Comparison of ENCODE assay signal across 24 cellular contexts in the genomic region with DNA sequence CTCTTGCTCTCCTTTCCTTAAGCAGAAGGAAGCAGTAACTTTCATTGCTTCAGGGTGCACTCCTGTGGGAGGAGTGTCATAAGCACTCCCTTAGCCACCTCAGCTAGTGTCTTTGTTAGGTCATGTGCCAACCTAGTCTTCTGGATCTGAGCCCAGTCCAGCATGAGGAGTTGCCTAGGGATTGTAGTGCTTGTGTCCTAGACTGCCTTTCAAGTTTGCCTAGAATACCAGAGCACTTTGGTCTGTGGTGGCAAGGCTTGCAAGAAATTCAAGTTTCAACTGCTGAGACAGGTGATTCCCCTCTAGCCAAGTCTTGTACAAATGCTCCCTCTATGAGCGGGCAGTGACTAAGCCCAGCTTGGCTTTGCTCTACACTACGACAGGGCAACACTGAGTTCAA.
A peak's percentile ranks its signal among the peaks of the same experiment; 100 is the strongest.
DNase-seq lines count a peak whose midpoint lies in the region; ATAC-seq, FAIRE-seq and TF ChIP-seq lines count a peak whose summit lies in the region.
"Had no signal": no experiment of that assay in that cellular context is flagged by ENCODE, and none has a peak within 500 bp of the region (broad histone marks: within the 10 kb centered on the region; RNA-seq: fewer than 3 reads in every experiment).

No MANE protein-coding gene starts in this region.

- H3K27ac ChIP-seq in GM23248 = no peak overlapping the region
- no peak overlapping the region for H3K27ac ChIP-seq in H1 (ENCODE audit: low read depth, low read length)
- no peak overlapping the region for H3K27ac ChIP-seq in left lung
- H3K27ac ChIP-seq: C4-2B, Peyer's patch, SJCRH30 had no signal

- FAIRE-seq in H1 (lab: Jason Lieb, UNC) = no peak
- FAIRE-seq: A204.1, GM12878 had no signal

- no peak overlapping the region for H2BK120ac ChIP-seq in H1 (replicated peaks; ENCODE audit: low read depth, low read length)

- H3K9me2 ChIP-seq in GM23248 (ENCODE audit: insufficient read depth) = no peaks in the 10 kb centered on the region

- H2AFZ ChIP-seq in GM23248 = no peak overlapping the region
- H2AFZ ChIP-seq in H1 (ENCODE audit: low read length) = peak overlapping the region; percentile 84

- no peaks in the 10 kb centered on the region for H3K27me3 ChIP-seq in GM23248 (replicated peaks; ENCODE audit: insufficient read depth)
- H3K27me3 ChIP-seq in MG63 = no peaks in the 10 kb centered on the region
- H3K27me3 ChIP-seq in H1 (replicated peaks in 1 of 4; ENCODE audit: control insufficient read depth in 3 of 4, extremely low read depth in 1 of 4, insufficient read depth in 3 of 4, low read length in 3 of 4) = no peaks in the 10 kb centered on the region
- no peaks in the 10 kb centered on the region for H3K27me3 ChIP-seq in left lung
- H3K27me3 ChIP-seq: Peyer's patch had no signal

- TF ChIP-seq RAD21 in H1 (IDR thresholded peaks at IDR 0.05 in 1 of 2, conservative IDR thresholded peaks at IDR 0.05 in 1 of 2; ENCODE audit: low read depth in 2 of 2, low read length in 2 of 2) = no peak

- no peak for TF ChIP-seq EP300 in H1 (IDR thresholded peaks at IDR 0.05; ENCODE audit: borderline replicate concordance in 1 of 2, low read depth in 2 of 2, low read length in 2 of 2)

- no peak overlapping the region for H2BK15ac ChIP-seq in H1 (ENCODE audit: low read length)

- no peaks in the 10 kb centered on the region for H3K79me1 ChIP-seq in H1 (ENCODE audit: low read depth, low read length)

- H2BK12ac ChIP-seq in H1 (ENCODE audit: low read depth, low read length) = no peak overlapping the region

- H4K5ac ChIP-seq in H1 (ENCODE audit: insufficient read length, low read depth, low read length) = no peak overlapping the region

- intact Hi-C loops in left lung (cut with DNase I) = no loop called here

- H3K18ac ChIP-seq in H1 (ENCODE audit: extremely low read depth, low read length) = no peak overlapping the region

- H2AK5ac ChIP-seq in H1 (ENCODE audit: low read depth, low read length) = no peak overlapping the region

- WGBS in GM23248 (ENCODE audit: low coverage in 1 of 2, low lambda C conversion rate in 2 of 2, missing lambda C conversion rate in 2 of 2), 2 experiments = 20 to 56% methylated on average over 2 of the region's 2 CpGs
- WGBS in H1 (ENCODE audit: extremely low coverage in 1 of 2, insufficient coverage in 1 of 2, insufficient read length in 1 of 2, insufficient replicate concordance in 2 of 2, low coverage in 1 of 2, low lambda C conversion rate in 2 of 2, missing lambda C conversion rate in 1 of 2), 2 experiments = 92% methylated on average over 2 of the region's 2 CpGs; no CpG with 5 or more reads in 1 of the 2 experiments

- H3K9ac ChIP-seq in GM23248 (no peak overlapping the region), H1 (replicated peaks in 1 of 4; ENCODE audit: extremely low read depth in 1 of 4, low read depth in 3 of 4, low read length in 3 of 4) (no peak overlapping the region)

- TF ChIP-seq POLR2A in H1 (IDR thresholded peaks at IDR 0.05; ENCODE audit: control extremely low read depth in 1 of 2, low read depth in 2 of 2, low read length in 2 of 2) = no peak

- H4K20me1 ChIP-seq in GM23248 (ENCODE audit: insufficient read depth) (no peaks in the 10 kb centered on the region), H1 (replicated peaks in 1 of 2; ENCODE audit: control insufficient read depth in 1 of 2, insufficient read depth in 2 of 2, low read length in 2 of 2) (no peaks in the 10 kb centered on the region)

- POLR2A ChIA-PET in H1 (lab: Charles Lee; ENCODE audit: partially characterized antibody) = no interaction called here

- H4K91ac ChIP-seq in H1 (replicated peaks; ENCODE audit: insufficient read length, low read length) = no peak overlapping the region

- H3K56ac ChIP-seq in H1 (replicated peaks; ENCODE audit: insufficient read length, low read depth, low read length) = no peak overlapping the region

- H3K23ac ChIP-seq in H1 (ENCODE audit: insufficient read length) = no peak overlapping the region

- CTCF ChIA-PET in H1 (lab: Charles Lee; ENCODE audit: partially characterized antibody) = interaction anchor here (1.3 to 2.4 kb wide), 2 partner anchors 10 to 53 kb away, joined by 3 to 8 read pairs; no protein-coding TSS in a partner anchor

- no peak overlapping the region for H3K14ac ChIP-seq in H1 (ENCODE audit: insufficient read length)

- no peak for TF ChIP-seq CTCF in H1 (IDR thresholded peaks at IDR 0.05; ENCODE audit: control extremely low read depth in 1 of 3, insufficient read depth in 1 of 3, low read depth in 1 of 3, low read length in 3 of 3)
- TF ChIP-seq CTCF in left lung (IDR thresholded peaks at IDR 0.05) = no peak

- H3K23me2 ChIP-seq in H1 (ENCODE audit: low read depth, low read length) = no peaks in the 10 kb centered on the region; the same call in none of the 2 replicates

- H3K4ac ChIP-seq in H1 (replicated peaks; ENCODE audit: insufficient read length, low read depth, low read length) = no peak overlapping the region

- H3K9me3 ChIP-seq in GM23248 (ENCODE audit: low read depth) = no peaks in the 10 kb centered on the region
- H3K9me3 ChIP-seq in MG63 = no peaks in the 10 kb centered on the region
- no peaks in the 10 kb centered on the region for H3K9me3 ChIP-seq in H1 (ENCODE audit: insufficient read depth in 2 of 2, low read depth in 1 of 2, low read length in 1 of 2)
- H3K9me3 ChIP-seq in left lung = peaks cover 0 to 20% of the 10 kb centered on the region in 2 donors
- H3K9me3 ChIP-seq: SJCRH30 had no signal

- H2BK20ac ChIP-seq in H1 (ENCODE audit: low read length) = no peak overlapping the region

- ATAC-seq in left lung = peak; percentile 73
- no peak for ATAC-seq in GM21526 (IDR thresholded peaks at IDR 0.05; ENCODE audit: low FRiP score, unreplicated experiment)
- ATAC-seq: GM12878 had no signal

- no peaks in the 10 kb centered on the region for H3F3A ChIP-seq in GM23248 (ENCODE audit: insufficient read depth)

- H3K4me3 ChIP-seq in GM23248 (no peak overlapping the region), MG63 (no peak overlapping the region), H1 (ENCODE audit: extremely low read depth in 1 of 4, insufficient read depth in 2 of 4, low read depth in 3 of 4, low read length in 4 of 4) (no peak overlapping the region), left lung (no peak overlapping the region)
- H3K4me3 ChIP-seq: GM12878, Peyer's patch, SJCRH30 had no signal

- no peak overlapping the region for H2BK5ac ChIP-seq in H1 (ENCODE audit: low read depth, low read length)

- H3K4me1 ChIP-seq in GM23248 (ENCODE audit: insufficient read depth) (no peaks in the 10 kb centered on the region), H1 (replicated peaks in 1 of 4; ENCODE audit: control insufficient read depth in 3 of 4, insufficient read depth in 4 of 4, low read length in 3 of 4) (no peaks in the 10 kb centered on the region), left lung (no peaks in the 10 kb centered on the region)
- H3K4me1 ChIP-seq: Peyer's patch, SJCRH30 had no signal

- H3K36me3 ChIP-seq in GM23248 (ENCODE audit: low read depth) = no peaks in the 10 kb centered on the region
- H3K36me3 ChIP-seq in MG63 = no peaks in the 10 kb centered on the region
- H3K36me3 ChIP-seq in H1 (ENCODE audit: control insufficient read depth in 2 of 4, insufficient read depth in 4 of 4, low read length in 3 of 4) = no peaks in the 10 kb centered on the region
- no peaks in the 10 kb centered on the region for H3K36me3 ChIP-seq in left lung
- H3K36me3 ChIP-seq: Peyer's patch, SJCRH30 had no signal

- no peak overlapping the region for H3K4me2 ChIP-seq in GM23248 (ENCODE audit: unreplicated experiment)
- H3K4me2 ChIP-seq in H1 (ENCODE audit: insufficient read depth in 1 of 2, low read depth in 2 of 2, low read length in 2 of 2) = no peak overlapping the region

- H3K79me2 ChIP-seq in GM23248 (ENCODE audit: insufficient read depth) (no peaks in the 10 kb centered on the region), H1 (ENCODE audit: control insufficient read depth in 1 of 2, insufficient read depth in 2 of 2, low read length in 2 of 2) (no peaks in the 10 kb centered on the region)

- in situ Hi-C loops in GM23248 (cut with MboI) = no loop called here

- DNase-seq in GM23248 (peak; percentile 13), MG63 (peak; percentile 4), H1 (ENCODE audit: low read depth in 1 of 2, low spot score in 2 of 2) (no peak), left lung (no peak), DMS153 treated with DMSO at 0.1 percent for 48 hours (lab: John Stamatoyannopoulos, UW; ENCODE audit: unreplicated experiment) (no peak), GDM1 (lab: John Stamatoyannopoulos, UW) (no peak), NCI-H69 (lab: John Stamatoyannopoulos, UW) (no peak)
- DNase-seq: Calu3; CD8-positive, alpha-beta memory T cell; DMS79 treated with DMSO at 0.1 percent for 48 hours; GOT3; Karpas-422; MM.1S; NCI-H1092; NCI-H1436; NCI-H187 treated with DMSO at 0.1 percent for 48 hours; NCI-H2107; NCI-H524 treated with DMSO at 0.1 percent for 48 hours; Peyer's patch; SJCRH30 had no signal

- H4K8ac ChIP-seq in H1 (ENCODE audit: extremely low read depth, insufficient read depth, low read length) = no peak overlapping the region

TF ChIP-seq in H1, 55 proteins besides CTCF, POLR2A, EP300 and RAD21:
- TF ChIP-seq BRCA1 (IDR thresholded peaks at IDR 0.05; ENCODE audit: low read depth, low read length) (no peak), SIRT6 (IDR thresholded peaks at IDR 0.05; ENCODE audit: low read length) (no peak), BACH1 (IDR thresholded peaks at IDR 0.05; ENCODE audit: low read length) (no peak), EZH2 (IDR thresholded peaks at IDR 0.05; ENCODE audit: low read depth, low read length, severe bottlenecking) (no peak), SIX5 (IDR thresholded peaks at IDR 0.05; ENCODE audit: low read depth, low read length) (no peak), POLR2AphosphoS5 (IDR thresholded peaks at IDR 0.05; ENCODE audit: low read depth, low read length) (no peak), POU5F1 (IDR thresholded peaks at IDR 0.05; ENCODE audit: low read depth, low read length) (no peak), CTBP2 (IDR thresholded peaks at IDR 0.05; ENCODE audit: borderline replicate concordance, insufficient read depth, insufficient read length, low read length) (no peak), KDM4A (IDR thresholded peaks at IDR 0.05; ENCODE audit: low read depth, low read length, severe bottlenecking) (no peak), KDM5A (IDR thresholded peaks at IDR 0.05; ENCODE audit: low read length) (no peak), CBX8 (IDR thresholded peaks at IDR 0.05; ENCODE audit: borderline replicate concordance, low read depth, low read length) (no peak), SAP30 (IDR thresholded peaks at IDR 0.05; ENCODE audit: insufficient read depth, insufficient replicate concordance, low read length) (no peak), JUN (IDR thresholded peaks at IDR 0.05; ENCODE audit: low read depth, low read length) (no peak), TEAD4 (IDR thresholded peaks at IDR 0.05; ENCODE audit: low read depth, low read length) (no peak), RNF2 (IDR thresholded peaks at IDR 0.05; ENCODE audit: borderline replicate concordance, low read depth, low read length, missing control alignments, poor library complexity, severe bottlenecking) (no peak), SP2 (IDR thresholded peaks at IDR 0.05; ENCODE audit: low read length) (no peak), TCF12 (IDR thresholded peaks at IDR 0.05; ENCODE audit: low read depth, low read length) (no peak), NRF1 (IDR thresholded peaks at IDR 0.05; ENCODE audit: low read depth, low read length) (no peak)
TF ChIP-seq in H1: peak in this region for 0.

Comparison
In these comparisons a context has a peak if more than half of its experiments do, and no peak if none do; other contexts are left out.
1. DNase-seq: peak in GM23248 (single experiment) and MG63 (single experiment); none in H1 (0 of 2), left lung (0 of 2), DMS153 treated with DMSO at 0.1 percent for 48 hours (single experiment), GDM1 (single experiment) and NCI-H69 (single experiment).